Comparison of ENCODE assay signal across 30 cellular contexts in genomic region chr10:98919899-98920298, GRCh38.
DNase-seq lines count a peak whose midpoint lies in the region; ATAC-seq and TF ChIP-seq lines count a peak whose summit lies in the region.
"Had no signal": no experiment of that assay in that cellular context is flagged by ENCODE, and none has a peak within 500 bp of the region (broad histone marks: within the 10 kb centered on the region; RNA-seq: fewer than 3 reads in every experiment).

No MANE protein-coding gene starts in this region.

- H3K4me3 Mint-ChIP-seq in activated CD4-positive, alpha-beta memory T cell treated with anti-CD3 and anti-CD28 coated beads, Interleukin-2, amount 10 ng/mL, durations not matched to agents 7 days and 5 days: no peak overlapping the region
- H3K4me3 Mint-ChIP-seq: activated CD4-positive, alpha-beta T cell treated with anti-CD3 and anti-CD28 coated beads for 36 hours; activated naive CD8-positive, alpha-beta T cell treated with anti-CD3 and anti-CD28 coated beads, Interleukin-2, amount 10 ng/mL, durations not matched to agents 7 days and 5 days; neural progenitor cell; T-cell had no signal

- no peaks in the 10 kb centered on the region for H4K20me1 ChIP-seq in IMR-90 (ENCODE audit: insufficient read depth, low read length)
- H4K20me1 ChIP-seq: BLaER1 had no signal

- H3K27me3 ChIP-seq in IMR-90 (ENCODE audit: control insufficient read depth, insufficient read depth, low read length): no peaks in the 10 kb centered on the region
- H3K27me3 ChIP-seq: BLaER1, neural progenitor cell, right lobe of liver, SJSA1, suprapubic skin had no signal

- BruUV-seq in IMR-90 (replicated peaks; lab: Mats Ljungman, UMichigan): no TSS peak

- H2BK5ac ChIP-seq in IMR-90 (ENCODE audit: low read depth, low read length, poor library complexity, severe bottlenecking): peak overlapping the region; percentile 40

- H3K9ac ChIP-seq in IMR-90 (ENCODE audit: low read depth, low read length): no peak overlapping the region
- H3K9ac ChIP-seq: BLaER1, neural progenitor cell had no signal

- ATAC-seq in IMR-90 (ENCODE audit: low read depth) (peak; percentile 78), GM21723 (IDR thresholded peaks at IDR 0.05; ENCODE audit: unreplicated experiment) (no peak)
- ATAC-seq: activated CD4-positive, alpha-beta T cell treated with anti-CD3 and anti-CD28 coated beads for 36 hours; GM12878; Panc1; right lobe of liver; T-cell had no signal

- H3K27me3 Mint-ChIP-seq in activated CD4-positive, alpha-beta memory T cell treated with anti-CD3 and anti-CD28 coated beads, Interleukin-2, amount 10 ng/mL, durations not matched to agents 7 days and 5 days: no peaks in the 10 kb centered on the region
- H3K27me3 Mint-ChIP-seq: activated CD4-positive, alpha-beta T cell treated with anti-CD3 and anti-CD28 coated beads for 36 hours; activated naive CD8-positive, alpha-beta T cell treated with anti-CD3 and anti-CD28 coated beads, Interleukin-2, amount 10 ng/mL, durations not matched to agents 7 days and 5 days; T-cell had no signal

- no peak for TF ChIP-seq POLR2A in IMR-90 (IDR thresholded peaks at IDR 0.05; ENCODE audit: low read depth, low read length)

- H3K23ac ChIP-seq in IMR-90 (ENCODE audit: low read depth, low read length): peak overlapping the region; percentile 71

- no peak overlapping the region for H2AK9ac ChIP-seq in IMR-90 (replicated peaks; ENCODE audit: low read depth, low read length, poor library complexity)

- in situ Hi-C loops in IMR-90 (cut with MboI; ENCODE audit: low sequenced_read_pairs): no loop called here

- H3K36me3 ChIP-seq in IMR-90 (ENCODE audit: control insufficient read depth, insufficient read depth, low read length): no peaks in the 10 kb centered on the region
- H3K36me3 ChIP-seq: BLaER1, neural progenitor cell, right lobe of liver, SJSA1, suprapubic skin had no signal

- no peaks in the 10 kb centered on the region for H3K9me3 Mint-ChIP-seq in activated CD4-positive, alpha-beta memory T cell treated with anti-CD3 and anti-CD28 coated beads, Interleukin-2, amount 10 ng/mL, durations not matched to agents 7 days and 5 days
- H3K9me3 Mint-ChIP-seq: activated naive CD8-positive, alpha-beta T cell treated with anti-CD3 and anti-CD28 coated beads, Interleukin-2, amount 10 ng/mL, durations not matched to agents 7 days and 5 days; neural progenitor cell had no signal

- H3K14ac ChIP-seq in IMR-90 (replicated peaks; ENCODE audit: low read depth, low read length): peak overlapping the region; percentile 22; the same call in 1 of the 2 replicates

- no peak for TF ChIP-seq CTCF in IMR-90 (conservative IDR thresholded peaks at IDR 0.05; ENCODE audit: low read depth, low read length)

- CTCF ChIA-PET in IMR-90 (lab: Yijun Ruan, JAX): interaction anchor here (0.6 kb wide), 1 partner anchor 611 kb away, joined by 4 read pairs; no protein-coding TSS in a partner anchor
- CTCF ChIA-PET in activated CD4-positive, alpha-beta memory T cell treated with anti-CD3 and anti-CD28 coated beads, Interleukin-2, amount 10 ng/mL, durations not matched to agents 7 days and 5 days (lab: Charles Lee): no interaction called here

- peak overlapping the region; percentile 54 for H3K4me2 ChIP-seq in IMR-90 (ENCODE audit: low read depth, low read length)
- H3K4me2 ChIP-seq: BLaER1, neural progenitor cell had no signal

- no peaks in the 10 kb centered on the region for H3K4me1 Mint-ChIP-seq in activated CD4-positive, alpha-beta memory T cell treated with anti-CD3 and anti-CD28 coated beads, Interleukin-2, amount 10 ng/mL, durations not matched to agents 7 days and 5 days
- H3K4me1 Mint-ChIP-seq: activated CD4-positive, alpha-beta T cell treated with anti-CD3 and anti-CD28 coated beads for 36 hours; activated naive CD8-positive, alpha-beta T cell treated with anti-CD3 and anti-CD28 coated beads, Interleukin-2, amount 10 ng/mL, durations not matched to agents 7 days and 5 days; T-cell had no signal

- H2BK15ac ChIP-seq in IMR-90 (ENCODE audit: low read depth, low read length): peak overlapping the region; percentile 82; the same call in 2 of the 3 replicates

- no peaks in the 10 kb centered on the region for H3K36me3 Mint-ChIP-seq in activated CD4-positive, alpha-beta memory T cell treated with anti-CD3 and anti-CD28 coated beads, Interleukin-2, amount 10 ng/mL, durations not matched to agents 7 days and 5 days (ENCODE audit: low read depth)
- H3K36me3 Mint-ChIP-seq: activated naive CD8-positive, alpha-beta T cell treated with anti-CD3 and anti-CD28 coated beads, Interleukin-2, amount 10 ng/mL, durations not matched to agents 7 days and 5 days; neural progenitor cell; T-cell had no signal

- H3K9me1 ChIP-seq in IMR-90 (ENCODE audit: insufficient read depth, low read length): peaks cover 6% of the 10 kb centered on the region; the same call in 1 of the 2 replicates

- intact Hi-C loops in IMR-90 (cut with micrococcal nuclease): no loop called here

- peak; percentile 1 for DNase-seq in EL
- peak; percentile 68 for DNase-seq in IMR-90
- DNase-seq in amniotic epithelial cell (ENCODE audit: low read depth): peak; percentile 71
- peak; percentile 61 for DNase-seq in islet precursor cell
- DNase-seq in foreskin melanocyte: no peak
- DNase-seq in activated CD4-positive, alpha-beta memory T cell treated with anti-CD3 and anti-CD28 coated beads, Interleukin-2, amount 10 ng/mL, durations not matched to agents 7 days and 5 days: no peak
- no peak for DNase-seq in NCI-H1092 treated with DMSO at 0.1 percent for 48 hours (lab: John Stamatoyannopoulos, UW)
- DNase-seq: ACHN; activated CD4-positive, alpha-beta T cell treated with anti-CD3 and anti-CD28 coated beads for 36 hours; activated effector memory CD4-positive, alpha-beta T cell treated with anti-CD3 and anti-CD28 coated beads, Interleukin-2, amount 50 U/mL, for 16 hours; activated naive CD8-positive, alpha-beta T cell treated with anti-CD3 and anti-CD28 coated beads, Interleukin-2, amount 10 ng/mL, durations not matched to agents 7 days and 5 days; activated T-cell treated with anti-CD3 and anti-CD28 coated beads, Interleukin-2, amount 50 U/mL, for 1 hour; dermis blood vessel endothelial cell; kidney glomerular epithelial cell; mammary epithelial cell; NCI-H1105; NCI-H2029 treated with DMSO at 0.1 percent for 48 hours; NCI-H226; NCI-H69; right lobe of liver; stimulated activated CD4-positive, alpha-beta T cell treated with anti-CD3 and anti-CD28 coated beads, Interleukin-4, amount 100 ng/mL, for 4 hours; stimulated activated naive CD4-positive, alpha-beta T cell; T-cell had no signal

- no peak overlapping the region for H3K27ac Mint-ChIP-seq in activated CD4-positive, alpha-beta memory T cell treated with anti-CD3 and anti-CD28 coated beads, Interleukin-2, amount 10 ng/mL, durations not matched to agents 7 days and 5 days
- H3K27ac Mint-ChIP-seq: activated CD4-positive, alpha-beta T cell treated with anti-CD3 and anti-CD28 coated beads for 36 hours; activated naive CD8-positive, alpha-beta T cell treated with anti-CD3 and anti-CD28 coated beads, Interleukin-2, amount 10 ng/mL, durations not matched to agents 7 days and 5 days; neural progenitor cell; T-cell had no signal

- POLR2A ChIA-PET in IMR-90 (lab: Charles Lee; ENCODE audit: unreplicated experiment): no interaction called here
- POLR2A ChIA-PET in activated CD4-positive, alpha-beta memory T cell treated with anti-CD3 and anti-CD28 coated beads, Interleukin-2, amount 10 ng/mL, durations not matched to agents 7 days and 5 days (lab: Charles Lee): no interaction called here

- no peak overlapping the region for H3K56ac ChIP-seq in IMR-90 (ENCODE audit: extremely low read depth, insufficient read depth, low read length)

- H4K5ac ChIP-seq in IMR-90 (ENCODE audit: low read depth, low read length): peak overlapping the region; percentile 52

- TF ChIP-seq RAD21 in IMR-90 (IDR thresholded peaks at IDR 0.05; ENCODE audit: low read length): no peak

- peak overlapping the region; percentile 87 for H2BK120ac ChIP-seq in IMR-90 (ENCODE audit: low read depth, low read length)

- peaks cover 9% of the 10 kb centered on the region for H3K4me1 ChIP-seq in IMR-90 (ENCODE audit: control insufficient read depth, insufficient read depth, low read length)
- H3K4me1 ChIP-seq: BLaER1, right lobe of liver, SJSA1, suprapubic skin had no signal

- peak overlapping the region; percentile 89 for H2BK20ac ChIP-seq in IMR-90 (ENCODE audit: low read depth, low read length)

- peak overlapping the region; percentile 78 for H3K27ac ChIP-seq in IMR-90 (ENCODE audit: insufficient read depth, low read length)
- H3K27ac ChIP-seq: BLaER1, neural progenitor cell, right lobe of liver, SJSA1, suprapubic skin had no signal

- peak overlapping the region; percentile 79 for H3K4ac ChIP-seq in IMR-90 (ENCODE audit: low read depth, low read length)

- H2AFZ ChIP-seq in IMR-90 (replicated peaks; ENCODE audit: low read length, poor library complexity): peak overlapping the region; percentile 48
- H2AFZ ChIP-seq: neural progenitor cell had no signal

- H3K18ac ChIP-seq in IMR-90 (ENCODE audit: low read depth, low read length): peak overlapping the region; percentile 86

- no peaks in the 10 kb centered on the region for H3K9me3 ChIP-seq in IMR-90 (ENCODE audit: control insufficient read depth, insufficient read depth, low read length)
- H3K9me3 ChIP-seq: BLaER1, right lobe of liver, SJSA1, suprapubic skin had no signal

- dilution Hi-C loops in IMR-90 (cut with HindIII; ENCODE audit: low sequenced_read_pairs, unreplicated experiment): no loop called here

- peak overlapping the region in 1 of 2 experiments; percentile 74; a peak in 2 of 4 replicates for H4K8ac ChIP-seq in IMR-90 (ENCODE audit: low read depth in 2 of 2, low read length in 2 of 2)

- no peaks in the 10 kb centered on the region for H3K79me1 ChIP-seq in IMR-90 (ENCODE audit: low read depth in 1 of 2, low read length in 2 of 2)

- peak overlapping the region; percentile 2; the same call in 1 of the 2 replicates for H2AK5ac ChIP-seq in IMR-90 (ENCODE audit: low read depth, low read length)

- no peak overlapping the region for H3K4me3 ChIP-seq in IMR-90 (ENCODE audit: insufficient read depth, low read depth, low read length)
- H3K4me3 ChIP-seq: BLaER1, GM12878, neural progenitor cell, right lobe of liver, SJSA1, suprapubic skin had no signal

- peak overlapping the region; percentile 44 for H4K91ac ChIP-seq in IMR-90 (ENCODE audit: insufficient read depth, low read depth, low read length)

- WGBS in IMR-90 (ENCODE audit: extremely low coverage in 2 of 2, insufficient read length in 1 of 2), 2 experiments: 80% methylated on average over 1 of the region's 2 CpGs; no CpG with 5 or more reads in 1 of the 2 experiments

TF ChIP-seq in IMR-90, 13 proteins besides CTCF, POLR2A, EP300 and RAD21 (continues in another document):
- TF ChIP-seq SMC3 (IDR thresholded peaks at IDR 0.05; ENCODE audit: low read depth, low read length) (no peak), CEBPB (IDR thresholded peaks at IDR 0.05; ENCODE audit: low read depth, low read length) (no peak), RFX5 (IDR thresholded peaks at IDR 0.05; ENCODE audit: low read depth, low read length) (no peak), MAZ (IDR thresholded peaks at IDR 0.05; ENCODE audit: borderline replicate concordance, low read depth, low read length) (no peak)

Comparison
In these comparisons a context has a peak if more than half of its experiments do, and no peak if none do; other contexts are left out.
1. DNase-seq: peak in EL (single experiment), IMR-90 (single experiment), amniotic epithelial cell (single experiment) and islet precursor cell (single experiment); none in foreskin melanocyte (single experiment), activated CD4-positive, alpha-beta memory T cell treated with anti-CD3 and anti-CD28 coated beads, Interleukin-2, amount 10 ng/mL, durations not matched to agents 7 days and 5 days (single experiment) and NCI-H1092 treated with DMSO at 0.1 percent for 48 hours (single experiment).